23 cellular contexts compared by ENCODE assay signal in the genomic region with DNA sequence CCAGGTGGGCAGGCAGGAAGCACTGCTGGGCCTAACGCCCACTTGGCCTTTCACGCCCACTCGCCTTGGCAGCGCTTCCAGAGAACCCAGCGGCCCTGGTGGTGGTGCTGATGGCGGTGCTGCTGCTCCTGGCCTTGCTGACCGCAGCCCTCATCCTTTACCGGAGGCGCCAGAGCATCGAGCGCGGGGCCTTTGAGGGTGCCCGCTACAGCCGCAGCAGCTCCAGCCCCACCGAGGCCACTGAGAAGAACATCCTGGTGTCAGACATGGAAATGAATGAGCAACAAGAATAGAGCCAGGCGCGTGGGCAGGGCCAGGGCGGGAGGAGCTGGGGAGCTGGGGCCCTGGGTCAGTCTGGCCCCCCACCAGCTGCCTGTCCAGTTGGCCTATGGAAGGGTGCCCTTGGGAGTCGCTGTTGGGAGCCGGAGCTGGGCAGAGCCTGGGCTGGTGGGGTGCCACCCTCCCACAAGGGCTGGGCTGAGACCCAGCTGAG.
"Had no signal": no experiment of that assay in that cellular context is flagged by ENCODE, and none has a peak within 500 bp of the region (broad histone marks: within the 10 kb centered on the region; RNA-seq: fewer than 3 reads in every experiment).

No MANE protein-coding gene starts in this region.

- H3K36me3 Mint-ChIP-seq: activated naive CD4-positive, alpha-beta T cell treated with anti-CD3 and anti-CD28 coated beads, Interleukin-2, amount 10 ng/mL, durations not matched to agents 7 days and 5 days; brain; memory B cell; natural killer cell treated with Interleukin-12 subunit alpha and Interleukin-12 subunit beta and Interleukin-15 and Interleukin-18, amount 100 ng/mL, for 72 hours; WTC11 had no signal

- H3K4me1 Mint-ChIP-seq: activated naive CD4-positive, alpha-beta T cell treated with anti-CD3 and anti-CD28 coated beads, Interleukin-2, amount 10 ng/mL, durations not matched to agents 7 days and 5 days; memory B cell had no signal

- H3K36me3 ChIP-seq: neutrophil, pancreas had no signal

- H3K27me3 Mint-ChIP-seq: activated naive CD4-positive, alpha-beta T cell treated with anti-CD3 and anti-CD28 coated beads, Interleukin-2, amount 10 ng/mL, durations not matched to agents 7 days and 5 days; brain had no signal

- FAIRE-seq: endometrium, keratinocyte, pancreas had no signal

- H3K9me3 ChIP-seq: heart right ventricle, neutrophil, pancreas, thoracic aorta, upper lobe of left lung had no signal

- H3K27ac ChIP-seq: neutrophil, pancreas, thoracic aorta, upper lobe of left lung had no signal

- H3K27me3 ChIP-seq: heart right ventricle, neutrophil, pancreas, upper lobe of left lung had no signal

- H3K4me3 ChIP-seq: heart right ventricle, pancreas, thoracic aorta, upper lobe of left lung had no signal

- H3K4me3 Mint-ChIP-seq: activated naive CD4-positive, alpha-beta T cell treated with anti-CD3 and anti-CD28 coated beads, Interleukin-2, amount 10 ng/mL, durations not matched to agents 7 days and 5 days; activated T-cell treated with anti-CD3 and anti-CD28 coated beads, Interleukin-2, amount 50 U/mL, for 4 hours; brain; memory B cell; natural killer cell treated with Interleukin-12 subunit alpha and Interleukin-12 subunit beta and Interleukin-15 and Interleukin-18, amount 100 ng/mL, for 72 hours; WTC11 had no signal

- H3K27ac Mint-ChIP-seq: activated naive CD4-positive, alpha-beta T cell treated with anti-CD3 and anti-CD28 coated beads, Interleukin-2, amount 10 ng/mL, durations not matched to agents 7 days and 5 days; memory B cell; natural killer cell treated with Interleukin-12 subunit alpha and Interleukin-12 subunit beta and Interleukin-15 and Interleukin-18, amount 100 ng/mL, for 72 hours; WTC11 had no signal

- H3K9me3 Mint-ChIP-seq: activated naive CD4-positive, alpha-beta T cell treated with anti-CD3 and anti-CD28 coated beads, Interleukin-2, amount 10 ng/mL, durations not matched to agents 7 days and 5 days; activated T-cell treated with anti-CD3 and anti-CD28 coated beads, Interleukin-2, amount 50 U/mL, for 4 hours; memory B cell; natural killer cell treated with Interleukin-12 subunit alpha and Interleukin-12 subunit beta and Interleukin-15 and Interleukin-18, amount 100 ng/mL, for 72 hours; WTC11 had no signal

- DNase-seq: activated CD4-positive, alpha-beta T cell treated with anti-CD3 and anti-CD28 coated beads, Interleukin-2, amount 50 U/mL, for 4 hours; activated CD8-positive, alpha-beta memory T cell treated with anti-CD3 and anti-CD28 coated beads for 24 hours; activated CD8-positive, alpha-beta memory T cell treated with anti-CD3 and anti-CD28 coated beads, Interleukin-2, amount 50 U/mL, for 4 hours; activated effector memory CD4-positive, alpha-beta T cell treated with Interleukin-2 at 50 U/mL for 16 hours; activated naive CD4-positive, alpha-beta T cell treated with anti-CD3 and anti-CD28 coated beads, Interleukin-2, amount 10 ng/mL, durations not matched to agents 7 days and 5 days; activated T-cell treated with anti-CD3 and anti-CD28 coated beads, Interleukin-2, amount 50 U/mL, for 4 hours; anterior cingulate cortex; foreskin fibroblast; heart right ventricle; left colon; pancreas; stimulated activated CD4-positive, alpha-beta T cell treated with anti-CD3 and anti-CD28 coated beads, Interleukin-4, amount 100 ng/mL, for 24 hours; stimulated activated naive CD4-positive, alpha-beta T cell treated with Interleukin-2 at 50 U/mL for 16 hours; T-helper 9 cell had no signal

- ATAC-seq: activated T-cell treated with anti-CD3 and anti-CD28 coated beads, Interleukin-2, amount 50 U/mL, for 4 hours; left colon; natural killer cell treated with Interleukin-12 subunit alpha and Interleukin-12 subunit beta and Interleukin-15 and Interleukin-18, amount 100 ng/mL, for 72 hours; pancreas had no signal

- H3K4me1 ChIP-seq: pancreas had no signal
